Comparison of ENCODE assay signal across 27 cellular contexts in the genomic region with DNA sequence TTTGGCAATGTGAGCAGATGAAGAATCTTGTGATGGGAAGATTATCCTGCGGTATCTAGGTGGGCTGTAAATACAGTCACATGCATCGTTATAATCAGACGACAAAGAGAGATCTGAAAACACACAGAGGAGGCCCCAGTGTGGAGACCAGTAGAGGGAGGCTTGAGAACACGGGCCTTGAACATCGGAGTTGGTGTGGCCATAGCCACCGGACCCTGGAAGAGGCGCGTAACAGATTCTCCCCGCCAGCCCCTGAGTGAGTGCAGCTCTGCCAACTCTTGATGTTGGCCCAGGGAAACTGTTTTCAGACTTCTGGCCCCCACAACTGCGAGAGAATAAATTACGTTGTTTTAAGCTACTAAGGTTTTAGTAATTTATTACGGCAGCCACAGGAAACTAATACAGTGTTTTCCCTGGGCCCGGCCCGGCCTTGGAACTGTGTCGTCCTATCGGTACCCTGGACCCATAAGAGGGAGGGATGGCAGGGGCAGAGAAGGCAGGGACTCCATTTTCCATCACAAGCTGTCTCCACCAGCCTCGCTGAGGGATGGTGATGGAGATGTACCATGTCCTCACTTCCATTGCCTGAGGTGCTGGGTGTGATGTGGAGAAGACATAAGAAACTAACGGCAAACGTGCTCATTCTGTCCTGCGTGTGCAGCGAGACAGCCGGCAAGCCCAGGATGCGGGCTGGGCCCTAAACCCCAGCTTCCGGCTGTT.
"Had no signal": no experiment of that assay in that cellular context is flagged by ENCODE, and none has a peak within 500 bp of the region (broad histone marks: within the 10 kb centered on the region; RNA-seq: fewer than 3 reads in every experiment).

No MANE protein-coding gene starts in this region.

- H3K4me1 Mint-ChIP-seq: naive thymus-derived CD8-positive, alpha-beta T cell; neural crest cell; stimulated activated memory B cell treated with anti-CD40 and anti-IgM and Interleukin-4, amounts not matched to agents 10 μg/mL and 1 μg/mL and 100 μg/mL, for 72 hours; stimulated activated naive CD8-positive, alpha-beta T cell treated with anti-CD3 and anti-CD28 coated beads, Interleukin-15, amount 100 ng/mL, for 72 hours had no signal

- H3K27ac Mint-ChIP-seq: naive thymus-derived CD8-positive, alpha-beta T cell; nephron; stimulated activated memory B cell treated with anti-CD40 and anti-IgM and Interleukin-4, amounts not matched to agents 10 μg/mL and 1 μg/mL and 100 μg/mL, for 72 hours had no signal

- ATAC-seq: heart right ventricle; left cardiac atrium; pancreas; right lobe of liver; stimulated activated memory B cell treated with anti-CD40 and anti-IgM and Interleukin-4, amounts not matched to agents 10 μg/mL and 1 μg/mL and 100 μg/mL, for 72 hours; stimulated activated naive CD8-positive, alpha-beta T cell treated with anti-CD3 and anti-CD28 coated beads, Interleukin-15, amount 100 ng/mL, for 72 hours had no signal

- H3K27me3 Mint-ChIP-seq: stimulated activated naive CD8-positive, alpha-beta T cell treated with anti-CD3 and anti-CD28 coated beads, Interleukin-15, amount 100 ng/mL, for 72 hours had no signal

- H3K4me3 ChIP-seq: heart right ventricle, hepatocyte, left lung, lower lobe of right lung, pancreas, prostate gland, right lobe of liver, smooth muscle cell, tibial nerve, upper lobe of left lung had no signal

- DNase-seq: heart right ventricle; kidney glomerular epithelial cell; left cardiac atrium; lower lobe of right lung; mammary epithelial cell; mesenchymal stem cell; naive thymus-derived CD8-positive, alpha-beta T cell; pancreas; posterior cingulate gyrus; retina; right lobe of liver; stimulated activated CD4-positive, alpha-beta T cell treated with anti-CD3 and anti-CD28 coated beads, Interleukin-1b, Interleukin-23, amount 100 ng/mL, for 48 hours; stimulated activated CD4-positive, alpha-beta T cell treated with anti-CD3 and anti-CD28 coated beads, Interleukin-2, amount 100 ng/mL, for 48 hours; stimulated activated CD4-positive, alpha-beta T cell treated with anti-CD3 and anti-CD28 coated beads, Interleukin-4, amount 100 ng/mL, for 4 hours; stimulated activated CD8-positive, alpha-beta memory T cell treated with anti-CD3 and anti-CD28 coated beads, Interleukin-4, amount 100 ng/mL, for 48 hours; stimulated activated naive CD4-positive, alpha-beta T cell treated with Interleukin-2 at 50 U/mL for 16 hours; stimulated activated naive CD8-positive, alpha-beta T cell treated with anti-CD3 and anti-CD28 coated beads, Interleukin-15, amount 100 ng/mL, for 72 hours; substantia nigra; upper lobe of left lung had no signal

- H3K9me3 ChIP-seq: heart right ventricle, left lung, lower lobe of right lung, pancreas, prostate gland, right lobe of liver, tibial nerve, upper lobe of left lung had no signal

- H3K4me3 Mint-ChIP-seq: naive thymus-derived CD8-positive, alpha-beta T cell; nephron; neural crest cell; stimulated activated memory B cell treated with anti-CD40 and anti-IgM and Interleukin-4, amounts not matched to agents 10 μg/mL and 1 μg/mL and 100 μg/mL, for 72 hours; stimulated activated naive CD8-positive, alpha-beta T cell treated with anti-CD3 and anti-CD28 coated beads, Interleukin-15, amount 100 ng/mL, for 72 hours had no signal

- H3K9me3 Mint-ChIP-seq: naive thymus-derived CD8-positive, alpha-beta T cell; nephron; neural crest cell; stimulated activated memory B cell treated with anti-CD40 and anti-IgM and Interleukin-4, amounts not matched to agents 10 μg/mL and 1 μg/mL and 100 μg/mL, for 72 hours; stimulated activated naive CD8-positive, alpha-beta T cell treated with anti-CD3 and anti-CD28 coated beads, Interleukin-15, amount 100 ng/mL, for 72 hours had no signal

- H3K27ac ChIP-seq: heart right ventricle, hepatocyte, left lung, lower lobe of right lung, pancreas, prostate gland, right lobe of liver, tibial nerve, upper lobe of left lung had no signal

- H3K36me3 ChIP-seq: heart right ventricle, left lung, lower lobe of right lung, pancreas, prostate gland, right lobe of liver, tibial nerve, upper lobe of left lung had no signal

- H3K36me3 Mint-ChIP-seq: naive thymus-derived CD8-positive, alpha-beta T cell; stimulated activated memory B cell treated with anti-CD40 and anti-IgM and Interleukin-4, amounts not matched to agents 10 μg/mL and 1 μg/mL and 100 μg/mL, for 72 hours had no signal

- H3K27me3 ChIP-seq: heart right ventricle, hepatocyte, left lung, pancreas, right lobe of liver, tibial nerve, upper lobe of left lung had no signal

- H3K4me1 ChIP-seq: heart right ventricle, left lung, lower lobe of right lung, pancreas, prostate gland, right lobe of liver, tibial nerve had no signal
